In the genomic region with DNA sequence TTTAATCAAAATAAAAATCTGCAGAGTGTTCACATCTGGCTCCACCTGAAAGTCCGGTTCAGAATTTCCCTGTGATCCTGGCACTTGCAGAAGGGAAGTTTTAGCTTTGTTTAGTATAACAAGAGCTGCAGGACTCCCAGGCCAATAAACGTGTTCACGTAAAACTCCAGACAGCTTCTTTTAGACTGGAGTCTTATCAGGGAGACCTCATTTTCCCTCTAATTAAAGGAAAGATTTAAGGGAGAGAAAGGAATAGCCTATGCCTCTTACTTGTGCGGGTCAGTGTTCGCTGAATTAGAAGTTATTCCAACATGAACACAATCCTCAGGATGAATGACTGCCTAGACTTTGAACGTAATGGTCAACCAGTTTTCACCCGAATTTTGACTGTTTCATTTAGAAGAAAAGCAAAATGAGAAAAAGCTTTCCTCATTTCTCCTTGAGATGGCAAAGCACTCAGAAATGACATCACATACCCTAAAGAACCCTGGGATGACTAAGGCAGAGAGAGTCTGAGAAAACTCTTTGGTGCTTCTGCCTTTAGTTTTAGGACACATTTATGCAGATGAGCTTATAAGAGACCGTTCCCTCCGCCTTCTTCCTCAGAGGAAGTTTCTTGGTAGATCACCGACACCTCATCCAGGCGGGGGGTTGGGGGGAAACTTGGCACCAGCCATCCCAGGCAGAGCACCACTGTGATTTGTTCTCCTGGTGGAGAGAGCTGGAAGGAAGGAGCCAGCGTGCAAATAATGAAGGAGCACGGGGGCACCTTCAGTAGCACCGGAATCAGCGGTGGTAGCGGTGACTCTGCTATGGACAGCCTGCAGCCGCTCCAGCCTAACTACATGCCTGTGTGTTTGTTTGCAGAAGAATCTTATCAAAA, we compare ENCODE assay signal across 8 cellular contexts.
DNase-seq lines count a peak whose midpoint lies in the region; ATAC-seq, FAIRE-seq and TF ChIP-seq lines count a peak whose summit lies in the region.

No MANE protein-coding gene starts in this region.

- peak overlapping the region; percentile 83 for H3K4me2 ChIP-seq in GM23338

- H3K9me3 ChIP-seq in right atrium auricular region, result no peaks in the 10 kb centered on the region

- H2AFZ ChIP-seq in GM23338, result peak overlapping the region; percentile 24; the same call in 1 of the 2 replicates

- ATAC-seq in GM23338 (peak; percentile 90), GM21390 (IDR thresholded peaks at IDR 0.05; ENCODE audit: unreplicated experiment) (no peak)

- peak overlapping the region; percentile 63 for H3K27ac Mint-ChIP-seq in GM23338

- H3K79me2 ChIP-seq in GM23338 (replicated peaks; ENCODE audit: insufficient read depth), result peaks cover 44% of the 10 kb centered on the region

- H3K9me3 Mint-ChIP-seq in GM23338, result no peaks in the 10 kb centered on the region

- peak; percentile 80 for DNase-seq in GM23338 (ENCODE audit: low spot score)
- peak; percentile 16 for DNase-seq in RCC 7860 (ENCODE audit: low spot score)
- DNase-seq in amniotic epithelial cell (ENCODE audit: low read depth), result peak; percentile 89
- peak; percentile 84 for DNase-seq in right atrium auricular region (ENCODE audit: low spot score)
- DNase-seq in pulmonary artery endothelial cell (ENCODE audit: low read depth, low spot score), result peak; percentile 91
- DNase-seq in cerebellar nuclear complex (lab: John Stamatoyannopoulos, UW), result no peak

- H3F3A ChIP-seq in GM23338 (replicated peaks; ENCODE audit: low read depth), result no peaks in the 10 kb centered on the region; the same call in 1 of the 2 replicates

- peaks cover 53% of the 10 kb centered on the region for H3K4me1 Mint-ChIP-seq in GM23338

- no peaks in the 10 kb centered on the region for H3K36me3 Mint-ChIP-seq in GM23338 (ENCODE audit: low read depth)

- no peaks in the 10 kb centered on the region for H4K20me1 ChIP-seq in GM23338 (replicated peaks; ENCODE audit: insufficient read depth)

- TF ChIP-seq CTCF in C4-2B (conservative IDR thresholded peaks at IDR 0.05), result no peak; the same call in 1 of the 2 replicates
- TF ChIP-seq CTCF in GM23338 (conservative IDR thresholded peaks at IDR 0.05; ENCODE audit: low read depth in 2 of 2), result peak; percentile 11 to 28; a peak in 2 of 4 replicates
- peak in 1 of 2 donors; percentile 30 for TF ChIP-seq CTCF in right atrium auricular region (IDR thresholded peaks at IDR 0.05)

- peaks cover 49% of the 10 kb centered on the region for H3K4me1 ChIP-seq in GM23338 (ENCODE audit: insufficient read depth)
- H3K4me1 ChIP-seq in right atrium auricular region, result peaks cover 0 to 56% of the 10 kb centered on the region in 2 donors

- peak overlapping the region; percentile 77 for H3K4me3 Mint-ChIP-seq in GM23338

- peaks cover 3% of the 10 kb centered on the region for H3K27me3 Mint-ChIP-seq in GM23338 (ENCODE audit: insufficient read depth, low read depth, poor library complexity)

- FAIRE-seq in RCC 7860 (lab: Jason Lieb, UNC), result no peak

- H3K36me3 ChIP-seq in GM23338 (ENCODE audit: insufficient read depth) (no peaks in the 10 kb centered on the region), right atrium auricular region (no peaks in the 10 kb centered on the region)

- H3K9me2 ChIP-seq in GM23338 (ENCODE audit: insufficient read depth), result no peaks in the 10 kb centered on the region; the same call in 1 of the 2 replicates

- peak overlapping the region; percentile 66 for H3K4me3 ChIP-seq in GM23338
- H3K4me3 ChIP-seq in right atrium auricular region, result peak overlapping the region; percentile 60 to 62

- peak overlapping the region; percentile 8; the same call in 1 of the 2 replicates for H3K27ac ChIP-seq in C4-2B
- H3K27ac ChIP-seq in GM23338 (ENCODE audit: low read depth), result peak overlapping the region; percentile 60
- peak overlapping the region; percentile 88 to 94 for H3K27ac ChIP-seq in right atrium auricular region

- H3K27me3 ChIP-seq in GM23338 (ENCODE audit: insufficient read depth), result no peaks in the 10 kb centered on the region
- H3K27me3 ChIP-seq in right atrium auricular region, result no peaks in the 10 kb centered on the region

TF ChIP-seq in GM23338, 12 proteins besides CTCF, POLR2A, EP300 and RAD21:
- TF ChIP-seq EZH2 (IDR thresholded peaks at IDR 0.05; ENCODE audit: low read depth, unreplicated experiment) (no peak), POLR2AphosphoS5 (IDR thresholded peaks at IDR 0.05; ENCODE audit: low read depth) (peak; percentile 46; the same call in 1 of the 2 replicates), CREB1 (CRISPR knock-in tag; IDR thresholded peaks at IDR 0.05; ENCODE audit: low read depth) (peak; percentile 35; the same call in 1 of the 2 replicates)
- TF ChIP-seq, protein P1, sequence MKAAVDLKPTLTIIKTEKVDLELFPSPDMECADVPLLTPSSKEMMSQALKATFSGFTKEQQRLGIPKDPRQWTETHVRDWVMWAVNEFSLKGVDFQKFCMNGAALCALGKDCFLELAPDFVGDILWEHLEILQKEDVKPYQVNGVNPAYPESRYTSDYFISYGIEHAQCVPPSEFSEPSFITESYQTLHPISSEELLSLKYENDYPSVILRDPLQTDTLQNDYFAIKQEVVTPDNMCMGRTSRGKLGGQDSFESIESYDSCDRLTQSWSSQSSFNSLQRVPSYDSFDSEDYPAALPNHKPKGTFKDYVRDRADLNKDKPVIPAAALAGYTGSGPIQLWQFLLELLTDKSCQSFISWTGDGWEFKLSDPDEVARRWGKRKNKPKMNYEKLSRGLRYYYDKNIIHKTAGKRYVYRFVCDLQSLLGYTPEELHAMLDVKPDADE (IDR thresholded peaks at IDR 0.05), result no peak
- TF ChIP-seq, protein P2, sequence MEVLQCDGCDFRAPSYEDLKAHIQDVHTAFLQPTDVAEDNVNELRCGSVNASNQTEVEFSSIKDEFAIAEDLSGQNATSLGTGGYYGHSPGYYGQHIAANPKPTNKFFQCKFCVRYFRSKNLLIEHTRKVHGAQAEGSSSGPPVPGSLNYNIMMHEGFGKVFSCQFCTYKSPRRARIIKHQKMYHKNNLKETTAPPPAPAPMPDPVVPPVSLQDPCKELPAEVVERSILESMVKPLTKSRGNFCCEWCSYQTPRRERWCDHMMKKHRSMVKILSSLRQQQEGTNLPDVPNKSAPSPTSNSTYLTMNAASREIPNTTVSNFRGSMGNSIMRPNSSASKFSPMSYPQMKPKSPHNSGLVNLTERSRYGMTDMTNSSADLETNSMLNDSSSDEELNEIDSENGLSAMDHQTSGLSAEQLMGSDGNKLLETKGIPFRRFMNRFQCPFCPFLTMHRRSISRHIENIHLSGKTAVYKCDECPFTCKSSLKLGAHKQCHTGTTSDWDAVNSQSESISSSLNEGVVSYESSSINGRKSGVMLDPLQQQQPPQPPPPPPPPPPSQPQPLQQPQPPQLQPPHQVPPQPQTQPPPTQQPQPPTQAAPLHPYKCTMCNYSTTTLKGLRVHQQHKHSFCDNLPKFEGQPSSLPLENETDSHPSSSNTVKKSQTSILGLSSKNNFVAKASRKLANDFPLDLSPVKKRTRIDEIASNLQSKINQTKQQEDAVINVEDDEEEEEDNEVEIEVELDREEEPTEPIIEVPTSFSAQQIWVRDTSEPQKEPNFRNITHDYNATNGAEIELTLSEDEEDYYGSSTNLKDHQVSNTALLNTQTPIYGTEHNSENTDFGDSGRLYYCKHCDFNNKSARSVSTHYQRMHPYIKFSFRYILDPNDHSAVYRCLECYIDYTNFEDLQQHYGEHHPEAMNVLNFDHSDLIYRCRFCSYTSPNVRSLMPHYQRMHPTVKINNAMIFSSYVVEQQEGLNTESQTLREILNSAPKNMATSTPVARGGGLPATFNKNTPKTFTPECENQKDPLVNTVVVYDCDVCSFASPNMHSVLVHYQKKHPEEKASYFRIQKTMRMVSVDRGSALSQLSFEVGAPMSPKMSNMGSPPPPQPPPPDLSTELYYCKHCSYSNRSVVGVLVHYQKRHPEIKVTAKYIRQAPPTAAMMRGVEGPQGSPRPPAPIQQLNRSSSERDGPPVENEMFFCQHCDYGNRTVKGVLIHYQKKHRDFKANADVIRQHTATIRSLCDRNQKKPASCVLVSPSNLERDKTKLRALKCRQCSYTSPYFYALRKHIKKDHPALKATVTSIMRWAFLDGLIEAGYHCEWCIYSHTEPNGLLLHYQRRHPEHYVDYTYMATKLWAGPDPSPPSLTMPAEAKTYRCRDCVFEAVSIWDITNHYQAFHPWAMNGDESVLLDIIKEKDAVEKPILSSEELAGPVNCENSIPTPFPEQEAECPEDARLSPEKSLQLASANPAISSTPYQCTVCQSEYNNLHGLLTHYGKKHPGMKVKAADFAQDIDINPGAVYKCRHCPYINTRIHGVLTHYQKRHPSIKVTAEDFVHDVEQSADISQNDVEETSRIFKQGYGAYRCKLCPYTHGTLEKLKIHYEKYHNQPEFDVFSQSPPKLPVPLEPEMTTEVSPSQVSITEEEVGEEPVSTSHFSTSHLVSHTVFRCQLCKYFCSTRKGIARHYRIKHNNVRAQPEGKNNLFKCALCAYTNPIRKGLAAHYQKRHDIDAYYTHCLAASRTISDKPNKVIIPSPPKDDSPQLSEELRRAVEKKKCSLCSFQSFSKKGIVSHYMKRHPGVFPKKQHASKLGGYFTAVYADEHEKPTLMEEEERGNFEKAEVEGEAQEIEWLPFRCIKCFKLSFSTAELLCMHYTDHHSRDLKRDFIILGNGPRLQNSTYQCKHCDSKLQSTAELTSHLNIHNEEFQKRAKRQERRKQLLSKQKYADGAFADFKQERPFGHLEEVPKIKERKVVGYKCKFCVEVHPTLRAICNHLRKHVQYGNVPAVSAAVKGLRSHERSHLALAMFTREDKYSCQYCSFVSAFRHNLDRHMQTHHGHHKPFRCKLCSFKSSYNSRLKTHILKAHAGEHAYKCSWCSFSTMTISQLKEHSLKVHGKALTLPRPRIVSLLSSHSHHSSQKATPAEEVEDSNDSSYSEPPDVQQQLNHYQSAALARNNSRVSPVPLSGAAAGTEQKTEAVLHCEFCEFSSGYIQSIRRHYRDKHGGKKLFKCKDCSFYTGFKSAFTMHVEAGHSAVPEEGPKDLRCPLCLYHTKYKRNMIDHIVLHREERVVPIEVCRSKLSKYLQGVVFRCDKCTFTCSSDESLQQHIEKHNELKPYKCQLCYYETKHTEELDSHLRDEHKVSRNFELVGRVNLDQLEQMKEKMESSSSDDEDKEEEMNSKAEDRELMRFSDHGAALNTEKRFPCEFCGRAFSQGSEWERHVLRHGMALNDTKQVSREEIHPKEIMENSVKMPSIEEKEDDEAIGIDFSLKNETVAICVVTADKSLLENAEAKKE (CRISPR knock-in tag; IDR thresholded peaks at IDR 0.05), result peak; percentile 6; the same call in 1 of the 2 replicates

Comparison
In these comparisons a context has a peak if more than half of its experiments do, and no peak if none do; other contexts are left out.
1. H3K27ac ChIP-seq: peak in every context shown above with its lines; median percentile 91 in right atrium auricular region; 60 in GM23338; 8 in C4-2B.
2. DNase-seq: peak in GM23338 (single experiment), RCC 7860 (single experiment), amniotic epithelial cell (single experiment), right atrium auricular region (single experiment) and pulmonary artery endothelial cell (single experiment); none in cerebellar nuclear complex (0 of 2).